In genomic region chr17:48429638-48430586, GRCh38 we compare ENCODE assay signal across 9 cellular contexts. TPM values are rescaled to one million over a fixed set of nuclear protein-coding genes. Genes with fewer than 3 reads are reported as not detected.
DNase-seq lines count a peak whose midpoint lies in the region; TF ChIP-seq lines count a peak whose summit lies in the region.
"Had no signal": no experiment of that assay in that cellular context is flagged by ENCODE, and none has a peak within 500 bp of the region (broad histone marks: within the 10 kb centered on the region; RNA-seq: fewer than 3 reads in every experiment).

Gene SKAP1 (minus strand): TSS chr17:48430214.

- H3K4me1 ChIP-seq in mesendoderm (ENCODE audit: control insufficient read depth, low read depth, low read length) (peaks cover 6% of the 10 kb centered on the region), transverse colon (peaks cover 0 to 9% (median 3%) of the 10 kb centered on the region in 4 donors)

- no peak within 1 kb of the TSS for H3K23ac ChIP-seq in mesendoderm (ENCODE audit: low read length)

- DNase-seq in GM19240 (ENCODE audit: insufficient read length, low spot score) = peak; percentile 38
- DNase-seq in NCI-H146 treated with DMSO at 0.1 percent for 48 hours (lab: John Stamatoyannopoulos, UW; ENCODE audit: unreplicated experiment) = peak; percentile 11
- DNase-seq in activated naive CD4-positive, alpha-beta T cell (lab: John Stamatoyannopoulos, UW) = peak in 3 of 4 experiments; percentile 20 to 60 (median 29)
- DNase-seq in mesendoderm = peak; percentile 13
- peak; percentile 62 for DNase-seq in transverse colon
- DNase-seq in superior temporal gyrus (ENCODE audit: extremely low spot score) = no peak
- DNase-seq in NAMALWA (ENCODE audit: low spot score) = no peak
- no peak for DNase-seq in NOMO-1 treated with DMSO at 0.1 percent for 48 hours (lab: John Stamatoyannopoulos, UW; ENCODE audit: unreplicated experiment)

- WGBS in mesendoderm (ENCODE audit: extremely low coverage, insufficient coverage, low lambda C conversion rate) = no CpG with 5 or more reads among the region's 65 CpGs
- 20 to 60% methylated on average over 2 to 65 of the region's 65 CpGs for WGBS in transverse colon (ENCODE audit: low coverage in 1 of 2), 2 donors

- H4K5ac ChIP-seq in mesendoderm (ENCODE audit: low read length) = no peak within 1 kb of the TSS

- no peak within 1 kb of the TSS for H2BK15ac ChIP-seq in mesendoderm (replicated peaks; ENCODE audit: low read depth)

- H3K27ac ChIP-seq in mesendoderm (ENCODE audit: low read depth, low read length) = no peak within 1 kb of the TSS
- H3K27ac ChIP-seq in transverse colon = peak within 1 kb of the TSS; percentile 42 to 70 (median 48)

- in situ Hi-C loops in transverse colon (cut with MboI; ENCODE audit: low pct_ligation_motif_present in 1 of 4, low pct_unique_long_range_greater_than_20kb in 1 of 4, low sequenced_read_pairs in 3 of 4) = no loop called here

- peak within 1 kb of the TSS; percentile 24 for H3K4me2 ChIP-seq in mesendoderm (ENCODE audit: low read length)

- peak within 1 kb of the TSS; percentile 66 for H3K56ac ChIP-seq in mesendoderm (ENCODE audit: low read length)

- no peak within 1 kb of the TSS for H3K4ac ChIP-seq in mesendoderm (ENCODE audit: low read depth, low read length)

- peak; percentile 15 for TF ChIP-seq POLR2A in transverse colon (IDR thresholded peaks at IDR 0.05)

- H3K79me1 ChIP-seq in mesendoderm (ENCODE audit: low read length) = no peaks in the 10 kb centered on the region

- no peak within 1 kb of the TSS for H2BK5ac ChIP-seq in mesendoderm (ENCODE audit: low read length)

- H3K4me3 ChIP-seq in mesendoderm (ENCODE audit: low read length) = no peak within 1 kb of the TSS
- peak within 1 kb of the TSS in 3 of 4 donors; percentile 21 to 45 (median 23) for H3K4me3 ChIP-seq in transverse colon

- intact Hi-C loops in transverse colon (cut with DNase I; ENCODE audit: low total_unique reads) = no loop called here

- H3K9ac ChIP-seq in mesendoderm (ENCODE audit: low read length) = no peak within 1 kb of the TSS

- no peaks in the 10 kb centered on the region for H3K36me3 ChIP-seq in mesendoderm (ENCODE audit: control insufficient read depth, insufficient read depth, low read length)
- H3K36me3 ChIP-seq in transverse colon = no peaks in the 10 kb centered on the region

- H4K8ac ChIP-seq in mesendoderm (ENCODE audit: low read depth, low read length) = no peak within 1 kb of the TSS

- TF ChIP-seq EP300 in transverse colon (IDR thresholded peaks at IDR 0.05; ENCODE audit: low read depth) = no peak

- H3K18ac ChIP-seq in mesendoderm (ENCODE audit: low read length) = no peak within 1 kb of the TSS

- H2BK120ac ChIP-seq in mesendoderm (ENCODE audit: low read depth, low read length) = no peak within 1 kb of the TSS

- H3K9me3 ChIP-seq in transverse colon = no peaks in the 10 kb centered on the region

- no peak for TF ChIP-seq CTCF in transverse colon (IDR thresholded peaks at IDR 0.05)

- H3K79me2 ChIP-seq in mesendoderm (ENCODE audit: control insufficient read depth, insufficient read depth, low read length) = no peaks in the 10 kb centered on the region

- H3K27me3 ChIP-seq in mesendoderm (ENCODE audit: insufficient read depth, low read length, poor library complexity) (peaks cover 9% of the 10 kb centered on the region), transverse colon (peaks cover 52% of the 10 kb centered on the region)

- H2AK5ac ChIP-seq in mesendoderm (ENCODE audit: low read length) = no peak within 1 kb of the TSS

RNA-seq across cellular contexts. Expression of gene SKAP1, which starts in this region (rescaled TPM):
- polyA plus RNA-seq in mesendoderm (2013, experiment 1 of 2) = 0.04 TPM
- not detected for polyA plus RNA-seq in mesendoderm (2013, experiment 2 of 2)
- total RNA-seq in transverse colon = 1 to 10 TPM in 3 of 4 donors, not detected in 1; 1.2 to 6.4 (median 4.9) TPM
- total RNA-seq: SK-MEL-5 had no signal

Comparison
In these comparisons a context has a peak if more than half of its experiments do, and no peak if none do; other contexts are left out.
1. DNase-seq: peak in GM19240 (single experiment), NCI-H146 treated with DMSO at 0.1 percent for 48 hours (single experiment), activated naive CD4-positive, alpha-beta T cell (3 of 4), mesendoderm (single experiment) and transverse colon (single experiment); none in superior temporal gyrus (single experiment), NAMALWA (single experiment) and NOMO-1 treated with DMSO at 0.1 percent for 48 hours (single experiment).